ENCODE assay signal across 8 cellular contexts in genomic region chr5:55903121-55903701, GRCh38. TPM values are rescaled to one million over a fixed set of nuclear protein-coding genes. Genes with fewer than 3 reads are reported as not detected.
DNase-seq lines count a peak whose midpoint lies in the region; ATAC-seq and TF ChIP-seq lines count a peak whose summit lies in the region.

No MANE protein-coding gene starts in this region.

- peaks cover 2% of the 10 kb centered on the region for H3K27me3 Mint-ChIP-seq in CD8-positive, alpha-beta T cell (ENCODE audit: low read depth)
- peaks cover 3% of the 10 kb centered on the region for H3K27me3 Mint-ChIP-seq in memory B cell

- no peaks in the 10 kb centered on the region for H3K27me3 ChIP-seq in CD8-positive, alpha-beta T cell (ENCODE audit: insufficient read depth, low read length)

- peaks cover 14% of the 10 kb centered on the region for H3K4me1 ChIP-seq in CD8-positive, alpha-beta T cell (ENCODE audit: insufficient read depth, low read length)

- DNase-seq in CD8-positive, alpha-beta T cell = peak; percentile 32 to 61 (median 47)
- DNase-seq in Kasumi-1 (lab: John Stamatoyannopoulos, UW) (peak; percentile 31 to 33), activated T-cell treated with anti-CD3 and anti-CD28 coated beads for 1 hour (ENCODE audit: low read depth) (peak; percentile 29), memory B cell (ENCODE audit: low spot score in 2 of 2) (peak; percentile 31 to 50), hypothalamus (lab: John Stamatoyannopoulos, UW) (no peak), OCI-M2 (lab: John Stamatoyannopoulos, UW; ENCODE audit: unreplicated experiment) (no peak), NCI-H1105 treated with DMSO at 0.1 percent for 48 hours (lab: John Stamatoyannopoulos, UW) (no peak)

- H3K4me3 Mint-ChIP-seq in CD8-positive, alpha-beta T cell = no peak overlapping the region
- H3K4me3 Mint-ChIP-seq in memory B cell = peak overlapping the region; percentile 60

- CTCF ChIA-PET in CD8-positive, alpha-beta T cell (lab: Charles Lee) = interaction anchor here (0.8 to 1.1 kb wide), 2 partner anchors 9 to 32 kb away, joined by 3 read pairs; no protein-coding TSS in a partner anchor

- H3K27ac Mint-ChIP-seq in CD8-positive, alpha-beta T cell = no peak overlapping the region
- H3K27ac Mint-ChIP-seq in memory B cell = peak overlapping the region; percentile 86

- no peak overlapping the region for H3K4me3 ChIP-seq in CD8-positive, alpha-beta T cell (ENCODE audit: low read depth, low read length)

- no peaks in the 10 kb centered on the region for H3K9me3 ChIP-seq in CD8-positive, alpha-beta T cell (ENCODE audit: low read length)

- no peak overlapping the region for H3K27ac ChIP-seq in CD8-positive, alpha-beta T cell (ENCODE audit: low read depth, low read length)

- peaks cover 14% of the 10 kb centered on the region for H3K4me1 Mint-ChIP-seq in CD8-positive, alpha-beta T cell (ENCODE audit: low read depth)
- H3K4me1 Mint-ChIP-seq in memory B cell = peaks cover 10% of the 10 kb centered on the region

- TF ChIP-seq CTCF in CD8-positive, alpha-beta T cell (IDR thresholded peaks at IDR 0.05) = no peak

- POLR2A ChIA-PET in CD8-positive, alpha-beta T cell (lab: Charles Lee) = no interaction called here

- no peaks in the 10 kb centered on the region for H3K36me3 ChIP-seq in CD8-positive, alpha-beta T cell (ENCODE audit: insufficient read depth, low read length)

- ATAC-seq in CD8-positive, alpha-beta T cell = peak; percentile 81
- peak; percentile 86 for ATAC-seq in GM21423 (IDR thresholded peaks at IDR 0.05; ENCODE audit: unreplicated experiment)
- ATAC-seq in memory B cell (ENCODE audit: low read depth) = peak; percentile 98

- intact Hi-C loops in CD8-positive, alpha-beta T cell (cut with DNase I, micrococcal nuclease) = no loop called here

- no peaks in the 10 kb centered on the region for H3K9me3 Mint-ChIP-seq in CD8-positive, alpha-beta T cell
- H3K9me3 Mint-ChIP-seq in memory B cell = no peaks in the 10 kb centered on the region

- H3K36me3 Mint-ChIP-seq in CD8-positive, alpha-beta T cell = no peaks in the 10 kb centered on the region
- H3K36me3 Mint-ChIP-seq in memory B cell = no peaks in the 10 kb centered on the region

RNA-seq across cellular contexts. Expression of gene IL31RA, which starts 52.1 kb away (rescaled TPM):
- total RNA-seq in CD8-positive, alpha-beta T cell = not detected

Comparison
In these comparisons a context has a peak if more than half of its experiments do, and no peak if none do; other contexts are left out.
1. DNase-seq: peak in CD8-positive, alpha-beta T cell (7 of 7), Kasumi-1 (2 of 2), activated T-cell treated with anti-CD3 and anti-CD28 coated beads for 1 hour (single experiment) and memory B cell (2 of 2); none in hypothalamus (0 of 51), OCI-M2 (single experiment) and NCI-H1105 treated with DMSO at 0.1 percent for 48 hours (single experiment).
2. Peak in every context shown above with its lines, with median percentiles within 50 percentile points of each other: ATAC-seq.